Comparison of ENCODE assay signal across 16 cellular contexts in genomic region chr14:47438650-47439140, GRCh38.
A peak's percentile ranks its signal among the peaks of the same experiment; 100 is the strongest.
DNase-seq lines count a peak whose midpoint lies in the region; ATAC-seq and TF ChIP-seq lines count a peak whose summit lies in the region.
"Had no signal": no experiment of that assay in that cellular context is flagged by ENCODE, and none has a peak within 500 bp of the region (broad histone marks: within the 10 kb centered on the region; RNA-seq: fewer than 3 reads in every experiment).

No MANE protein-coding gene starts in this region.

- no peak overlapping the region for H2AFZ ChIP-seq in osteoblast (ENCODE audit: low read length)

- H3K4me2 ChIP-seq in osteoblast (ENCODE audit: insufficient read depth, low read length): no peak overlapping the region

- DNase-seq in Ammon's horn (ENCODE audit: low spot score) (peak; percentile 65), M059J (ENCODE audit: low read depth) (peak; percentile 40), caudate nucleus (lab: John Stamatoyannopoulos, UW) (peak in 18 of 61 donors; percentile 9 to 73 (median 32)), kidney tubule cell (ENCODE audit: low spot score) (peak; percentile 92), osteoblast (ENCODE audit: insufficient read length, low spot score, missing footprints) (no peak), dedifferentiated amniotic fluid mesenchymal stem cell (ENCODE audit: extremely low spot score) (no peak)
- DNase-seq: activated CD4-positive, alpha-beta T cell treated with anti-CD3 and anti-CD28 coated beads, Interleukin-2, amount 10 ng/mL, durations not matched to agents 7 days and 5 days; aorta; DMS79; MM.1S; stimulated activated CD4-positive, alpha-beta T cell treated with anti-CD3 and anti-CD28 coated beads, Interleukin-4, amount 100 ng/mL, for 1 hour; stimulated activated naive B cell treated with anti-CD40 and anti-IgM and Interleukin-4, amounts not matched to agents 10 μg/mL and 1 μg/mL and 100 μg/mL, for 72 hours; T-helper 17 cell had no signal

- H3K9me3 ChIP-seq in osteoblast (ENCODE audit: low read depth, low read length): peaks cover 8% of the 10 kb centered on the region
- H3K9me3 ChIP-seq: vagina had no signal

- ATAC-seq in GM21737 (IDR thresholded peaks at IDR 0.05; ENCODE audit: unreplicated experiment) (no peak), HG03342 (IDR thresholded peaks at IDR 0.05; ENCODE audit: unreplicated experiment) (no peak)
- ATAC-seq: stimulated activated naive B cell treated with anti-CD40 and anti-IgM and Interleukin-4, amounts not matched to agents 10 μg/mL and 1 μg/mL and 100 μg/mL, for 72 hours; T-helper 17 cell had no signal

- H3K27me3 ChIP-seq in osteoblast (ENCODE audit: insufficient read depth, low read length): no peaks in the 10 kb centered on the region
- H3K27me3 ChIP-seq: vagina had no signal

- no peaks in the 10 kb centered on the region for H3K36me3 ChIP-seq in osteoblast (ENCODE audit: insufficient read depth, low read length)
- H3K36me3 ChIP-seq: vagina had no signal

- no peaks in the 10 kb centered on the region for H3K4me1 ChIP-seq in osteoblast (ENCODE audit: insufficient read depth, low read length)
- H3K4me1 ChIP-seq: vagina had no signal

- no peak for TF ChIP-seq CTCF in osteoblast (IDR thresholded peaks at IDR 0.05; ENCODE audit: extremely low read depth, low read depth, low read length)

- H4K20me1 ChIP-seq in osteoblast (ENCODE audit: insufficient read depth, low read length): no peaks in the 10 kb centered on the region

- H3K4me3 ChIP-seq in osteoblast (ENCODE audit: insufficient read depth, low read length): no peak overlapping the region
- H3K4me3 ChIP-seq: vagina had no signal

- H3K79me2 ChIP-seq in osteoblast (ENCODE audit: insufficient read depth, low read length): no peaks in the 10 kb centered on the region

- peak overlapping the region; percentile 85 for H3K27ac ChIP-seq in caudate nucleus (ENCODE audit: low read depth, low read length)
- no peak overlapping the region for H3K27ac ChIP-seq in osteoblast (ENCODE audit: low read depth, low read length)
- H3K27ac ChIP-seq: vagina had no signal

Comparison
In these comparisons a context has a peak if more than half of its experiments do, and no peak if none do; other contexts are left out.
1. DNase-seq: peak in Ammon's horn (single experiment), M059J (single experiment) and kidney tubule cell (single experiment); none in osteoblast (single experiment) and dedifferentiated amniotic fluid mesenchymal stem cell (single experiment).